Comparison of ENCODE assay signal across 1 cellular context in the genomic region with DNA sequence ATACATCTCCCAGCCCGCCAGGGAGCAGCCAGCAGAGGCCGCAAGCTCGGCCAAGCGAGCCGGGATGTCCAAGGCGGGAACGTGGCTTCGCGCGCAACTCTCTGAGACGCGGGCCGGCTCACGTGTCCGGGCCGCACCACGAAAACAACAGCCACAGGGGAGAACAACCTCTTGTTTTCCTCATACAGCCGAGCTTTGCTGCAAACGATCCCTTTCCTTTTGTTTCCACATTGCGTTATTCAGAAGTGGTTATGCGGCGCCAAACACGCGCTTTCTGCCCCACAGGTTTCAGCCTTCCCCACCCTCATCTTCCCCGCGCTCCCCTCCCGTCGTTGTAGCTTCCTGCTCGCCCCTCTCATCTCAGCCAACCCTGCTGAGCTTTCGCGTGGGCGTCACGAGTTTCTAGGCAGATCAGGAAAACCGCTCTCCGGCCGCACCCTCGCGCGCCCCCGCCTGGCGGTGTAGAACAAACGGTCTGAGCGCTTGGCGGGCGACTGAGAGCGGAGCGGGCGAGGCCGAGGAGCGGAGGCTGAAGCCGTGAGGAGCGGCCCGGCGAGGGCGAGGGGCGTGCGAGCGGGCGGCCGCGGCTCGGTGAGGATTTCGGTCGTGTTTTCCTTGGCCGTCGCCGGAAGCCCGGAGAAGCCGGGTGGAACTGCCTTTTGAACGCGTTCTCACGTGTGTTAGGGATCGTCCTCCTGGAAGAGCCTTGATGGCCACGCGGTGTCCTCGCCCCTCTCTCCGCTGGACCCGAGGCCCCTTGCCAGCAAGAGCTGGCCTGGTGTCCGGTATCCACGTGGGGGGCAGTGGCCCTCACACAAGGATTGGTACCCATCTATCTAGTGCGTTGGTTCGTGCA.
A peak's percentile ranks its signal among the peaks of the same experiment; 100 is the strongest.
TF ChIP-seq lines count a peak whose summit lies in the region.

No MANE protein-coding gene starts in this region.

TF ChIP-seq in HepG2, 621 proteins besides CTCF, POLR2A, EP300 and RAD21 (continued from another document and continues in another):
- TF ChIP-seq, protein P1, sequence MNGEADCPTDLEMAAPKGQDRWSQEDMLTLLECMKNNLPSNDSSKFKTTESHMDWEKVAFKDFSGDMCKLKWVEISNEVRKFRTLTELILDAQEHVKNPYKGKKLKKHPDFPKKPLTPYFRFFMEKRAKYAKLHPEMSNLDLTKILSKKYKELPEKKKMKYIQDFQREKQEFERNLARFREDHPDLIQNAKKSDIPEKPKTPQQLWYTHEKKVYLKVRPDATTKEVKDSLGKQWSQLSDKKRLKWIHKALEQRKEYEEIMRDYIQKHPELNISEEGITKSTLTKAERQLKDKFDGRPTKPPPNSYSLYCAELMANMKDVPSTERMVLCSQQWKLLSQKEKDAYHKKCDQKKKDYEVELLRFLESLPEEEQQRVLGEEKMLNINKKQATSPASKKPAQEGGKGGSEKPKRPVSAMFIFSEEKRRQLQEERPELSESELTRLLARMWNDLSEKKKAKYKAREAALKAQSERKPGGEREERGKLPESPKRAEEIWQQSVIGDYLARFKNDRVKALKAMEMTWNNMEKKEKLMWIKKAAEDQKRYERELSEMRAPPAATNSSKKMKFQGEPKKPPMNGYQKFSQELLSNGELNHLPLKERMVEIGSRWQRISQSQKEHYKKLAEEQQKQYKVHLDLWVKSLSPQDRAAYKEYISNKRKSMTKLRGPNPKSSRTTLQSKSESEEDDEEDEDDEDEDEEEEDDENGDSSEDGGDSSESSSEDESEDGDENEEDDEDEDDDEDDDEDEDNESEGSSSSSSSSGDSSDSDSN (CRISPR knock-in tag; IDR thresholded peaks at IDR 0.05): no peak
- TF ChIP-seq RFXAP (CRISPR knock-in tag; IDR thresholded peaks at IDR 0.05; ENCODE audit: borderline replicate concordance): peak; percentile 100
- peak; percentile 84 for TF ChIP-seq ZMYM4 (CRISPR knock-in tag; IDR thresholded peaks at IDR 0.05)
- TF ChIP-seq KAT2B (IDR thresholded peaks at IDR 0.05; ENCODE audit: borderline replicate concordance, low read depth, low read length): no peak
- TF ChIP-seq ZNF776 (CRISPR knock-in tag; IDR thresholded peaks at IDR 0.05): no peak
- TF ChIP-seq ZFX (CRISPR knock-in tag; IDR thresholded peaks at IDR 0.05; ENCODE audit: low read depth): no peak
- TF ChIP-seq, protein P2, sequence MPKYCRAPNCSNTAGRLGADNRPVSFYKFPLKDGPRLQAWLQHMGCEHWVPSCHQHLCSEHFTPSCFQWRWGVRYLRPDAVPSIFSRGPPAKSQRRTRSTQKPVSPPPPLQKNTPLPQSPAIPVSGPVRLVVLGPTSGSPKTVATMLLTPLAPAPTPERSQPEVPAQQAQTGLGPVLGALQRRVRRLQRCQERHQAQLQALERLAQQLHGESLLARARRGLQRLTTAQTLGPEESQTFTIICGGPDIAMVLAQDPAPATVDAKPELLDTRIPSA (CRISPR knock-in tag; IDR thresholded peaks at IDR 0.05; ENCODE audit: borderline replicate concordance): no peak
- TF ChIP-seq, protein P3, sequence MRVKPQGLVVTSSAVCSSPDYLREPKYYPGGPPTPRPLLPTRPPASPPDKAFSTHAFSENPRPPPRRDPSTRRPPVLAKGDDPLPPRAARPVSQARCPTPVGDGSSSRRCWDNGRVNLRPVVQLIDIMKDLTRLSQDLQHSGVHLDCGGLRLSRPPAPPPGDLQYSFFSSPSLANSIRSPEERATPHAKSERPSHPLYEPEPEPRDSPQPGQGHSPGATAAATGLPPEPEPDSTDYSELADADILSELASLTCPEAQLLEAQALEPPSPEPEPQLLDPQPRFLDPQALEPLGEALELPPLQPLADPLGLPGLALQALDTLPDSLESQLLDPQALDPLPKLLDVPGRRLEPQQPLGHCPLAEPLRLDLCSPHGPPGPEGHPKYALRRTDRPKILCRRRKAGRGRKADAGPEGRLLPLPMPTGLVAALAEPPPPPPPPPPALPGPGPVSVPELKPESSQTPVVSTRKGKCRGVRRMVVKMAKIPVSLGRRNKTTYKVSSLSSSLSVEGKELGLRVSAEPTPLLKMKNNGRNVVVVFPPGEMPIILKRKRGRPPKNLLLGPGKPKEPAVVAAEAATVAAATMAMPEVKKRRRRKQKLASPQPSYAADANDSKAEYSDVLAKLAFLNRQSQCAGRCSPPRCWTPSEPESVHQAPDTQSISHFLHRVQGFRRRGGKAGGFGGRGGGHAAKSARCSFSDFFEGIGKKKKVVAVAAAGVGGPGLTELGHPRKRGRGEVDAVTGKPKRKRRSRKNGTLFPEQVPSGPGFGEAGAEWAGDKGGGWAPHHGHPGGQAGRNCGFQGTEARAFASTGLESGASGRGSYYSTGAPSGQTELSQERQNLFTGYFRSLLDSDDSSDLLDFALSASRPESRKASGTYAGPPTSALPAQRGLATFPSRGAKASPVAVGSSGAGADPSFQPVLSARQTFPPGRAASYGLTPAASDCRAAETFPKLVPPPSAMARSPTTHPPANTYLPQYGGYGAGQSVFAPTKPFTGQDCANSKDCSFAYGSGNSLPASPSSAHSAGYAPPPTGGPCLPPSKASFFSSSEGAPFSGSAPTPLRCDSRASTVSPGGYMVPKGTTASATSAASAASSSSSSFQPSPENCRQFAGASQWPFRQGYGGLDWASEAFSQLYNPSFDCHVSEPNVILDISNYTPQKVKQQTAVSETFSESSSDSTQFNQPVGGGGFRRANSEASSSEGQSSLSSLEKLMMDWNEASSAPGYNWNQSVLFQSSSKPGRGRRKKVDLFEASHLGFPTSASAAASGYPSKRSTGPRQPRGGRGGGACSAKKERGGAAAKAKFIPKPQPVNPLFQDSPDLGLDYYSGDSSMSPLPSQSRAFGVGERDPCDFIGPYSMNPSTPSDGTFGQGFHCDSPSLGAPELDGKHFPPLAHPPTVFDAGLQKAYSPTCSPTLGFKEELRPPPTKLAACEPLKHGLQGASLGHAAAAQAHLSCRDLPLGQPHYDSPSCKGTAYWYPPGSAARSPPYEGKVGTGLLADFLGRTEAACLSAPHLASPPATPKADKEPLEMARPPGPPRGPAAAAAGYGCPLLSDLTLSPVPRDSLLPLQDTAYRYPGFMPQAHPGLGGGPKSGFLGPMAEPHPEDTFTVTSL (CRISPR knock-in tag; IDR thresholded peaks at IDR 0.05; ENCODE audit: borderline replicate concordance): no peak
- TF ChIP-seq, protein P4, sequence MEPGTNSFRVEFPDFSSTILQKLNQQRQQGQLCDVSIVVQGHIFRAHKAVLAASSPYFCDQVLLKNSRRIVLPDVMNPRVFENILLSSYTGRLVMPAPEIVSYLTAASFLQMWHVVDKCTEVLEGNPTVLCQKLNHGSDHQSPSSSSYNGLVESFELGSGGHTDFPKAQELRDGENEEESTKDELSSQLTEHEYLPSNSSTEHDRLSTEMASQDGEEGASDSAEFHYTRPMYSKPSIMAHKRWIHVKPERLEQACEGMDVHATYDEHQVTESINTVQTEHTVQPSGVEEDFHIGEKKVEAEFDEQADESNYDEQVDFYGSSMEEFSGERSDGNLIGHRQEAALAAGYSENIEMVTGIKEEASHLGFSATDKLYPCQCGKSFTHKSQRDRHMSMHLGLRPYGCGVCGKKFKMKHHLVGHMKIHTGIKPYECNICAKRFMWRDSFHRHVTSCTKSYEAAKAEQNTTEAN (CRISPR knock-in tag; conservative IDR thresholded peaks at IDR 0.05): no peak
- TF ChIP-seq RARG (CRISPR knock-in tag; IDR thresholded peaks at IDR 0.05; ENCODE audit: low read depth): no peak
- TF ChIP-seq, protein P5, sequence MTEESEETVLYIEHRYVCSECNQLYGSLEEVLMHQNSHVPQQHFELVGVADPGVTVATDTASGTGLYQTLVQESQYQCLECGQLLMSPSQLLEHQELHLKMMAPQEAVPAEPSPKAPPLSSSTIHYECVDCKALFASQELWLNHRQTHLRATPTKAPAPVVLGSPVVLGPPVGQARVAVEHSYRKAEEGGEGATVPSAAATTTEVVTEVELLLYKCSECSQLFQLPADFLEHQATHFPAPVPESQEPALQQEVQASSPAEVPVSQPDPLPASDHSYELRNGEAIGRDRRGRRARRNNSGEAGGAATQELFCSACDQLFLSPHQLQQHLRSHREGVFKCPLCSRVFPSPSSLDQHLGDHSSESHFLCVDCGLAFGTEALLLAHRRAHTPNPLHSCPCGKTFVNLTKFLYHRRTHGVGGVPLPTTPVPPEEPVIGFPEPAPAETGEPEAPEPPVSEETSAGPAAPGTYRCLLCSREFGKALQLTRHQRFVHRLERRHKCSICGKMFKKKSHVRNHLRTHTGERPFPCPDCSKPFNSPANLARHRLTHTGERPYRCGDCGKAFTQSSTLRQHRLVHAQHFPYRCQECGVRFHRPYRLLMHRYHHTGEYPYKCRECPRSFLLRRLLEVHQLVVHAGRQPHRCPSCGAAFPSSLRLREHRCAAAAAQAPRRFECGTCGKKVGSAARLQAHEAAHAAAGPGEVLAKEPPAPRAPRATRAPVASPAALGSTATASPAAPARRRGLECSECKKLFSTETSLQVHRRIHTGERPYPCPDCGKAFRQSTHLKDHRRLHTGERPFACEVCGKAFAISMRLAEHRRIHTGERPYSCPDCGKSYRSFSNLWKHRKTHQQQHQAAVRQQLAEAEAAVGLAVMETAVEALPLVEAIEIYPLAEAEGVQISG (CRISPR knock-in tag; IDR thresholded peaks at IDR 0.05): no peak
- TF ChIP-seq, protein P6, sequence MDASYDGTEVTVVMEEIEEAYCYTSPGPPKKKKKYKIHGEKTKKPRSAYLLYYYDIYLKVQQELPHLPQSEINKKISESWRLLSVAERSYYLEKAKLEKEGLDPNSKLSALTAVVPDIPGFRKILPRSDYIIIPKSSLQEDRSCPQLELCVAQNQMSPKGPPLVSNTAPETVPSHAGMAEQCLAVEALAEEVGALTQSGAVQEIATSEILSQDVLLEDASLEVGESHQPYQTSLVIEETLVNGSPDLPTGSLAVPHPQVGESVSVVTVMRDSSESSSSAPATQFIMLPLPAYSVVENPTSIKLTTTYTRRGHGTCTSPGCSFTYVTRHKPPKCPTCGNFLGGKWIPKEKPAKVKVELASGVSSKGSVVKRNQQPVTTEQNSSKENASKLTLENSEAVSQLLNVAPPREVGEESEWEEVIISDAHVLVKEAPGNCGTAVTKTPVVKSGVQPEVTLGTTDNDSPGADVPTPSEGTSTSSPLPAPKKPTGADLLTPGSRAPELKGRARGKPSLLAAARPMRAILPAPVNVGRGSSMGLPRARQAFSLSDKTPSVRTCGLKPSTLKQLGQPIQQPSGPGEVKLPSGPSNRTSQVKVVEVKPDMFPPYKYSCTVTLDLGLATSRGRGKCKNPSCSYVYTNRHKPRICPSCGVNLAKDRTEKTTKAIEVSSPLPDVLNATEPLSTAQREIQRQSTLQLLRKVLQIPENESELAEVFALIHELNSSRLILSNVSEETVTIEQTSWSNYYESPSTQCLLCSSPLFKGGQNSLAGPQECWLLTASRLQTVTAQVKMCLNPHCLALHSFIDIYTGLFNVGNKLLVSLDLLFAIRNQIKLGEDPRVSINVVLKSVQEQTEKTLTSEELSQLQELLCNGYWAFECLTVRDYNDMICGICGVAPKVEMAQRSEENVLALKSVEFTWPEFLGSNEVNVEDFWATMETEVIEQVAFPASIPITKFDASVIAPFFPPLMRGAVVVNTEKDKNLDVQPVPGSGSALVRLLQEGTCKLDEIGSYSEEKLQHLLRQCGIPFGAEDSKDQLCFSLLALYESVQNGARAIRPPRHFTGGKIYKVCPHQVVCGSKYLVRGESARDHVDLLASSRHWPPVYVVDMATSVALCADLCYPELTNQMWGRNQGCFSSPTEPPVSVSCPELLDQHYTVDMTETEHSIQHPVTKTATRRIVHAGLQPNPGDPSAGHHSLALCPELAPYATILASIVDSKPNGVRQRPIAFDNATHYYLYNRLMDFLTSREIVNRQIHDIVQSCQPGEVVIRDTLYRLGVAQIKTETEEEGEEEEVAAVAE (CRISPR knock-in tag; IDR thresholded peaks at IDR 0.05; ENCODE audit: borderline replicate concordance): no peak
- TF ChIP-seq, protein P7, sequence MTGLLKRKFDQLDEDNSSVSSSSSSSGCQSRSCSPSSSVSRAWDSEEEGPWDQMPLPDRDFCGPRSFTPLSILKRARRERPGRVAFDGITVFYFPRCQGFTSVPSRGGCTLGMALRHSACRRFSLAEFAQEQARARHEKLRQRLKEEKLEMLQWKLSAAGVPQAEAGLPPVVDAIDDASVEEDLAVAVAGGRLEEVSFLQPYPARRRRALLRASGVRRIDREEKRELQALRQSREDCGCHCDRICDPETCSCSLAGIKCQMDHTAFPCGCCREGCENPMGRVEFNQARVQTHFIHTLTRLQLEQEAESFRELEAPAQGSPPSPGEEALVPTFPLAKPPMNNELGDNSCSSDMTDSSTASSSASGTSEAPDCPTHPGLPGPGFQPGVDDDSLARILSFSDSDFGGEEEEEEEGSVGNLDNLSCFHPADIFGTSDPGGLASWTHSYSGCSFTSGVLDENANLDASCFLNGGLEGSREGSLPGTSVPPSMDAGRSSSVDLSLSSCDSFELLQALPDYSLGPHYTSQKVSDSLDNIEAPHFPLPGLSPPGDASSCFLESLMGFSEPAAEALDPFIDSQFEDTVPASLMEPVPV (CRISPR knock-in tag; IDR thresholded peaks at IDR 0.05): peak; percentile 48; the same call in 1 of the 2 replicates
- TF ChIP-seq, protein P8, sequence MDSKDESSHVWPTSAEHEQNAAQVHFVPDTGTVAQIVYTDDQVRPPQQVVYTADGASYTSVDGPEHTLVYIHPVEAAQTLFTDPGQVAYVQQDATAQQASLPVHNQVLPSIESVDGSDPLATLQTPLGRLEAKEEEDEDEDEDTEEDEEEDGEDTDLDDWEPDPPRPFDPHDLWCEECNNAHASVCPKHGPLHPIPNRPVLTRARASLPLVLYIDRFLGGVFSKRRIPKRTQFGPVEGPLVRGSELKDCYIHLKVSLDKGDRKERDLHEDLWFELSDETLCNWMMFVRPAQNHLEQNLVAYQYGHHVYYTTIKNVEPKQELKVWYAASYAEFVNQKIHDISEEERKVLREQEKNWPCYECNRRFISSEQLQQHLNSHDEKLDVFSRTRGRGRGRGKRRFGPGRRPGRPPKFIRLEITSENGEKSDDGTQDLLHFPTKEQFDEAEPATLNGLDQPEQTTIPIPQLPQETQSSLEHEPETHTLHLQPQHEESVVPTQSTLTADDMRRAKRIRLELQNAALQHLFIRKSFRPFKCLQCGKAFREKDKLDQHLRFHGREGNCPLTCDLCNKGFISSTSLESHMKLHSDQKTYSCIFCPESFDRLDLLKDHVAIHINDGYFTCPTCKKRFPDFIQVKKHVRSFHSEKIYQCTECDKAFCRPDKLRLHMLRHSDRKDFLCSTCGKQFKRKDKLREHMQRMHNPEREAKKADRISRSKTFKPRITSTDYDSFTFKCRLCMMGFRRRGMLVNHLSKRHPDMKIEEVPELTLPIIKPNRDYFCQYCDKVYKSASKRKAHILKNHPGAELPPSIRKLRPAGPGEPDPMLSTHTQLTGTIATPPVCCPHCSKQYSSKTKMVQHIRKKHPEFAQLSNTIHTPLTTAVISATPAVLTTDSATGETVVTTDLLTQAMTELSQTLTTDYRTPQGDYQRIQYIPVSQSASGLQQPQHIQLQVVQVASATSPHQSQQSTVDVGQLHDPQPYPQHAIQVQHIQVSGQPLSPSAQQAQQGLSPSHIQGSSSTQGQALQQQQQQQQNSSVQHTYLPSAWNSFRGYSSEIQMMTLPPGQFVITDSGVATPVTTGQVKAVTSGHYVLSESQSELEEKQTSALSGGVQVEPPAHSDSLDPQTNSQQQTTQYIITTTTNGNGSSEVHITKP (CRISPR knock-in tag; IDR thresholded peaks at IDR 0.05; ENCODE audit: low read depth): peak; percentile 99
- TF ChIP-seq ZNF34 (CRISPR knock-in tag; IDR thresholded peaks at IDR 0.05; ENCODE audit: borderline replicate concordance): no peak
- TF ChIP-seq PHF20 (CRISPR knock-in tag; IDR thresholded peaks at IDR 0.05): no peak
- TF ChIP-seq ZNF570 (CRISPR knock-in tag; IDR thresholded peaks at IDR 0.05; ENCODE audit: borderline replicate concordance): no peak
- TF ChIP-seq, protein P9, sequence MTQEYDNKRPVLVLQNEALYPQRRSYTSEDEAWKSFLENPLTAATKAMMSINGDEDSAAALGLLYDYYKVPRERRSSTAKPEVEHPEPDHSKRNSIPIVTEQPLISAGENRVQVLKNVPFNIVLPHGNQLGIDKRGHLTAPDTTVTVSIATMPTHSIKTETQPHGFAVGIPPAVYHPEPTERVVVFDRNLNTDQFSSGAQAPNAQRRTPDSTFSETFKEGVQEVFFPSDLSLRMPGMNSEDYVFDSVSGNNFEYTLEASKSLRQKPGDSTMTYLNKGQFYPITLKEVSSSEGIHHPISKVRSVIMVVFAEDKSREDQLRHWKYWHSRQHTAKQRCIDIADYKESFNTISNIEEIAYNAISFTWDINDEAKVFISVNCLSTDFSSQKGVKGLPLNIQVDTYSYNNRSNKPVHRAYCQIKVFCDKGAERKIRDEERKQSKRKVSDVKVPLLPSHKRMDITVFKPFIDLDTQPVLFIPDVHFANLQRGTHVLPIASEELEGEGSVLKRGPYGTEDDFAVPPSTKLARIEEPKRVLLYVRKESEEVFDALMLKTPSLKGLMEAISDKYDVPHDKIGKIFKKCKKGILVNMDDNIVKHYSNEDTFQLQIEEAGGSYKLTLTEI (CRISPR knock-in tag; conservative IDR thresholded peaks at IDR 0.05): no peak
- TF ChIP-seq JUND (CRISPR knock-in tag; IDR thresholded peaks at IDR 0.05): no peak
